Comparison of ENCODE assay signal across 17 cellular contexts in genomic region chr6:17059022-17059421, GRCh38. TPM values are rescaled to one million over a fixed set of nuclear protein-coding genes. Genes with fewer than 3 reads are reported as not detected.
DNase-seq lines count a peak whose midpoint lies in the region; ATAC-seq and TF ChIP-seq lines count a peak whose summit lies in the region.
"Had no signal": no experiment of that assay in that cellular context is flagged by ENCODE, and none has a peak within 500 bp of the region (broad histone marks: within the 10 kb centered on the region; RNA-seq: fewer than 3 reads in every experiment).

No MANE protein-coding gene starts in this region.

- no peak for TF ChIP-seq POLR2A in breast epithelium (IDR thresholded peaks at IDR 0.05)

- H3K36me3 ChIP-seq in mammary epithelial cell (ENCODE audit: insufficient read depth, low read length) (no peaks in the 10 kb centered on the region), breast epithelium (no peaks in the 10 kb centered on the region)

- TF ChIP-seq CTCF in mammary epithelial cell (conservative IDR thresholded peaks at IDR 0.05 in 1 of 2, IDR thresholded peaks at IDR 0.05 in 1 of 2; ENCODE audit: extremely low read depth in 1 of 2, insufficient read depth in 1 of 2, low read depth in 1 of 2, low read length in 2 of 2) (no peak), breast epithelium (IDR thresholded peaks at IDR 0.05) (no peak), foreskin keratinocyte (conservative IDR thresholded peaks at IDR 0.05) (no peak)

- no peaks in the 10 kb centered on the region for H3K79me2 ChIP-seq in mammary epithelial cell (ENCODE audit: insufficient read depth, low read length)

- no peaks in the 10 kb centered on the region for H3K4me1 Mint-ChIP-seq in activated CD4-positive, alpha-beta T cell treated with anti-CD3 and anti-CD28 coated beads, Interleukin-2, amount 10 ng/mL, durations not matched to agents 7 days and 5 days
- H3K4me1 Mint-ChIP-seq: CD14-positive monocyte had no signal

- no peak overlapping the region for H3K4me3 Mint-ChIP-seq in activated CD4-positive, alpha-beta T cell treated with anti-CD3 and anti-CD28 coated beads, Interleukin-2, amount 10 ng/mL, durations not matched to agents 7 days and 5 days
- H3K4me3 Mint-ChIP-seq: CD14-positive monocyte; CD8-positive, alpha-beta T cell had no signal

- ATAC-seq in foreskin keratinocyte (no peak), HG02938 (IDR thresholded peaks at IDR 0.05; ENCODE audit: unreplicated experiment) (no peak)
- ATAC-seq: CD8-positive, alpha-beta T cell; HCT116 had no signal

- 39% methylated on average over 6 of the region's 7 CpGs for WGBS in mammary epithelial cell (ENCODE audit: low coverage, missing lambda C conversion rate)

- H3K9me3 ChIP-seq in mammary epithelial cell (replicated peaks; ENCODE audit: insufficient read depth, low read length) (no peaks in the 10 kb centered on the region), breast epithelium (no peaks in the 10 kb centered on the region)
- H3K9me3 ChIP-seq: Caco-2 had no signal

- peak overlapping the region; percentile 45 for H3K4me2 ChIP-seq in mammary epithelial cell (ENCODE audit: insufficient read depth, low read depth, low read length)

- H4K20me1 ChIP-seq in mammary epithelial cell (ENCODE audit: insufficient read depth, low read length), result no peaks in the 10 kb centered on the region

- in situ Hi-C loops in mammary epithelial cell (cut with MboI; ENCODE audit: low sequenced_read_pairs in 2 of 2), result loop anchor here in 1 of 2 donors (25.0 kb wide), 1 partner anchor 722 kb away; no protein-coding TSS in a partner anchor

- H3K4me3 ChIP-seq in mammary epithelial cell (replicated peaks in 1 of 3; ENCODE audit: insufficient read depth in 1 of 3, low read depth in 2 of 3, low read length in 3 of 3) (no peak overlapping the region), breast epithelium (no peak overlapping the region)
- H3K4me3 ChIP-seq: GM23248 had no signal

- intact Hi-C loops in mammary epithelial cell (cut with micrococcal nuclease), result loop anchor here (2.0 to 5.0 kb wide), 2 partner anchors 26 to 47 kb away; no protein-coding TSS in a partner anchor
- intact Hi-C loops in breast epithelium (cut with DNase I; ENCODE audit: low total_unique reads), result no loop called here
- intact Hi-C loops in head of caudate nucleus (cut with DNase I), result no loop called here

- DNase-seq in mammary epithelial cell (peak; percentile 26), breast epithelium (ENCODE audit: low spot score in 2 of 2) (no peak), COLO829 (ENCODE audit: low spot score) (peak; percentile 25), foreskin keratinocyte (no peak), hepatic stellate cell (ENCODE audit: low spot score) (peak; percentile 32), head of caudate nucleus (no peak)
- no peak for DNase-seq in activated CD4-positive, alpha-beta T cell treated with anti-CD3 and anti-CD28 coated beads, Interleukin-2, amount 10 ng/mL, durations not matched to agents 7 days and 5 days
- DNase-seq: Caco-2; CD8-positive, alpha-beta T cell; DND-41; GDM1; GM23248 had no signal

- no peaks in the 10 kb centered on the region for H3K9me3 Mint-ChIP-seq in activated CD4-positive, alpha-beta T cell treated with anti-CD3 and anti-CD28 coated beads, Interleukin-2, amount 10 ng/mL, durations not matched to agents 7 days and 5 days
- H3K9me3 Mint-ChIP-seq: CD8-positive, alpha-beta T cell had no signal

- no peaks in the 10 kb centered on the region for H3K36me3 Mint-ChIP-seq in activated CD4-positive, alpha-beta T cell treated with anti-CD3 and anti-CD28 coated beads, Interleukin-2, amount 10 ng/mL, durations not matched to agents 7 days and 5 days (ENCODE audit: low read depth)
- H3K36me3 Mint-ChIP-seq: CD14-positive monocyte; CD8-positive, alpha-beta T cell had no signal

- H3K27me3 Mint-ChIP-seq in activated CD4-positive, alpha-beta T cell treated with anti-CD3 and anti-CD28 coated beads, Interleukin-2, amount 10 ng/mL, durations not matched to agents 7 days and 5 days, result peaks cover 11% of the 10 kb centered on the region

- no peaks in the 10 kb centered on the region for H3K27me3 ChIP-seq in mammary epithelial cell (ENCODE audit: insufficient read depth, low read length)
- H3K27me3 ChIP-seq in breast epithelium, result no peaks in the 10 kb centered on the region
- H3K27me3 ChIP-seq in foreskin keratinocyte, result no peaks in the 10 kb centered on the region

- no peak overlapping the region for H3K27ac Mint-ChIP-seq in activated CD4-positive, alpha-beta T cell treated with anti-CD3 and anti-CD28 coated beads, Interleukin-2, amount 10 ng/mL, durations not matched to agents 7 days and 5 days
- H3K27ac Mint-ChIP-seq: CD8-positive, alpha-beta T cell had no signal

- BruUV-seq in mammary epithelial cell (replicated peaks; lab: Mats Ljungman, UMichigan), result no TSS peak

- H3K4me1 ChIP-seq in mammary epithelial cell (ENCODE audit: insufficient read depth, low read length) (peaks cover 33% of the 10 kb centered on the region), breast epithelium (no peaks in the 10 kb centered on the region), foreskin keratinocyte (peaks cover 25% of the 10 kb centered on the region)
- H3K4me1 ChIP-seq: Caco-2 had no signal

- H3K9ac ChIP-seq in mammary epithelial cell (ENCODE audit: insufficient read depth, low read length), result no peak overlapping the region
- H3K9ac ChIP-seq: GM23248 had no signal

- H3K27ac ChIP-seq in mammary epithelial cell (ENCODE audit: insufficient read depth, low read depth, low read length) (no peak overlapping the region), breast epithelium (no peak overlapping the region), foreskin keratinocyte (peak overlapping the region; percentile 66)
- H3K27ac ChIP-seq: 22Rv1, GM23248 had no signal

- CTCF ChIA-PET in mammary epithelial cell (lab: Charles Lee; ENCODE audit: low non-redundant PET), result interaction anchor here (0.7 kb wide), 1 partner anchor 688 kb away, joined by 3 read pairs; no protein-coding TSS in a partner anchor
- CTCF ChIA-PET in activated CD4-positive, alpha-beta T cell treated with anti-CD3 and anti-CD28 coated beads, Interleukin-2, amount 10 ng/mL, durations not matched to agents 7 days and 5 days (lab: Charles Lee), result no interaction called here

- no peak overlapping the region for H2AFZ ChIP-seq in mammary epithelial cell (ENCODE audit: low read depth, low read length)
- H2AFZ ChIP-seq: GM23248 had no signal

- dilution Hi-C loops in mammary epithelial cell (cut with HindIII; ENCODE audit: low sequenced_read_pairs), result no loop called here

- POLR2A ChIA-PET in activated CD4-positive, alpha-beta T cell treated with anti-CD3 and anti-CD28 coated beads, Interleukin-2, amount 10 ng/mL, durations not matched to agents 7 days and 5 days (lab: Charles Lee), result no interaction called here

RNA-seq across cellular contexts. Expression of gene STMND1, which starts 42.8 kb away (rescaled TPM):
- not detected for total RNA-seq in mammary epithelial cell
- polyA plus RNA-seq in mammary epithelial cell, result not detected
- not detected for polyA minus RNA-seq in mammary epithelial cell
- 1 to 10 TPM in 1 of 3 donors, under 1 TPM in 1, not detected in 1; 0.98 to 2.5 TPM for total RNA-seq in breast epithelium
- total RNA-seq in foreskin keratinocyte, result not detected in 2 replicates
- polyA plus RNA-seq in foreskin keratinocyte, result not detected in 2 replicates
- total RNA-seq in activated CD4-positive, alpha-beta T cell treated with anti-CD3 and anti-CD28 coated beads, Interleukin-2, amount 10 ng/mL, durations not matched to agents 7 days and 5 days, result not detected
- total RNA-seq: A673; Caco-2; CD8-positive, alpha-beta T cell; GM23248 had no signal
- polyA plus RNA-seq: CD14-positive monocyte, GM23248 had no signal

Comparison
In these comparisons a context has a peak if more than half of its experiments do, and no peak if none do; other contexts are left out.
1. DNase-seq: peak in mammary epithelial cell (single experiment), COLO829 (single experiment) and hepatic stellate cell (single experiment); none in breast epithelium (0 of 2), foreskin keratinocyte (0 of 2), head of caudate nucleus (0 of 42) and activated CD4-positive, alpha-beta T cell treated with anti-CD3 and anti-CD28 coated beads, Interleukin-2, amount 10 ng/mL, durations not matched to agents 7 days and 5 days (single experiment).